Comparison of ENCODE assay signal across 28 cellular contexts in the genomic region with DNA sequence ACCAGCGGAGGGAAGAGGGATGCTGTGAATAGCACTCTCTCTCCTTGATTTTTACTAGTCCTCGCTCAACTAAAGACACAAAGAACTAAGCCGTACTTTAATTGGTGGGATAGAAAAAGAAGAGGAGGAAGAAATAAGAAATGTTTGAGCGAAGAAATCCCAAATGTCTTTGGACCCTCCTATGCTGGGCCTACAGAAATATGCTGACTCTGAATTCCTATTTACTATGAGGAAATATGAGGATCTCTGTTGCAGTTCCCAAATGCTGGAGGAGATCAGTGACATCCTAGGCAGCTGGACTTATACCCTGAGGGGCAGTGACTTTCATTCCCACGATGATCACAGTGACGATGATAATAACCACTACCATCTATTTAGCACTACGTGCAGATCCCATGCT.
"Had no signal": no experiment of that assay in that cellular context is flagged by ENCODE, and none has a peak within 500 bp of the region (broad histone marks: within the 10 kb centered on the region; RNA-seq: fewer than 3 reads in every experiment).

No MANE protein-coding gene starts in this region.

- H3K9me3 Mint-ChIP-seq: stimulated activated naive B cell treated with anti-CD40 and anti-IgM and Interleukin-4, amounts not matched to agents 10 μg/mL and 1 μg/mL and 100 μg/mL, for 72 hours; stimulated activated naive CD8-positive, alpha-beta T cell treated with anti-CD3 and anti-CD28 coated beads, Interleukin-15, Interleukin-2, amounts not matched to agents 100 ng/mL and 50 ng/mL, for 24 hours had no signal

- H3K27me3 Mint-ChIP-seq: stimulated activated memory B cell treated with anti-CD40 and anti-IgM and Interleukin-4, amounts not matched to agents 10 μg/mL and 1 μg/mL and 100 μg/mL, for 72 hours had no signal

- H3K4me1 ChIP-seq: suprapubic skin, testis, tibial artery, transverse colon, upper lobe of left lung, upper lobe of right lung, uterus, vagina had no signal

- H3K27ac Mint-ChIP-seq: stimulated activated effector memory CD8-positive, alpha-beta T cell treated with anti-CD3 and anti-CD28 coated beads, Interleukin-12 subunit alpha, Interleukin-12 subunit beta, amount 100 ng/mL, for 72 hours; stimulated activated memory B cell treated with anti-CD40 and anti-IgM and Interleukin-4, amounts not matched to agents 10 μg/mL and 1 μg/mL and 100 μg/mL, for 72 hours; stimulated activated naive B cell treated with anti-CD40 and anti-IgM and Interleukin-4, amounts not matched to agents 10 μg/mL and 1 μg/mL and 100 μg/mL, for 72 hours; stimulated activated naive CD8-positive, alpha-beta T cell treated with anti-CD3 and anti-CD28 coated beads, Interleukin-15, amount 100 ng/mL, for 72 hours; stimulated activated naive CD8-positive, alpha-beta T cell treated with anti-CD3 and anti-CD28 coated beads, Interleukin-15, Interleukin-2, amounts not matched to agents 100 ng/mL and 50 ng/mL, for 24 hours; type B pancreatic cell had no signal

- H3K27ac ChIP-seq: stomach, suprapubic skin, testis, thoracic aorta, thyroid gland, tibial artery, tibial nerve, transverse colon, upper lobe of left lung, upper lobe of right lung, uterus, vagina had no signal

- H3K4me1 Mint-ChIP-seq: stimulated activated effector memory CD8-positive, alpha-beta T cell treated with anti-CD3 and anti-CD28 coated beads, Interleukin-12 subunit alpha, Interleukin-12 subunit beta, amount 100 ng/mL, for 72 hours; stimulated activated memory B cell treated with anti-CD40 and anti-IgM and Interleukin-4, amounts not matched to agents 10 μg/mL and 1 μg/mL and 100 μg/mL, for 72 hours had no signal

- H3K4me3 ChIP-seq: stomach, suprapubic skin, testis, thoracic aorta, thyroid gland, tibial artery, tibial nerve, transverse colon, upper lobe of left lung, upper lobe of right lung, uterus, vagina had no signal

- DNase-seq: stimulated activated CD4-positive, alpha-beta T cell treated with anti-CD3 and anti-CD28 coated beads, Interleukin-2, amount 100 ng/mL, for 48 hours; stimulated activated CD4-positive, alpha-beta T cell treated with anti-CD3 and anti-CD28 coated beads, Interleukin-4, amount 100 ng/mL, for 1 hour; stimulated activated CD4-positive, alpha-beta T cell treated with anti-CD3 and anti-CD28 coated beads, Interleukin-4, amount 100 ng/mL, for 24 hours; stimulated activated CD4-positive, alpha-beta T cell treated with anti-CD3 and anti-CD28 coated beads, Interleukin-4, amount 100 ng/mL, for 4 hours; stimulated activated CD8-positive, alpha-beta memory T cell treated with anti-CD3 and anti-CD28 coated beads, Interleukin-4, amount 100 ng/mL, for 48 hours; stimulated activated naive B cell treated with anti-CD40 and anti-IgM and Interleukin-4, amounts not matched to agents 10 μg/mL and 1 μg/mL and 100 μg/mL, for 72 hours; stimulated activated naive CD4-positive, alpha-beta T cell; stimulated activated naive CD4-positive, alpha-beta T cell treated with Interleukin-2 at 50 U/mL for 16 hours; stimulated activated naive CD8-positive, alpha-beta T cell treated with anti-CD3 and anti-CD28 coated beads, Interleukin-15, amount 100 ng/mL, for 72 hours; stimulated activated naive CD8-positive, alpha-beta T cell treated with anti-CD3 and anti-CD28 coated beads, Interleukin-15, Interleukin-2, amounts not matched to agents 100 U/mL and 50 U/mL, for 24 hours; stomach; substantia nigra; testis; thyroid gland; tibial artery; transverse colon; trophoblast cell; upper lobe of left lung; upper lobe of right lung; uterus had no signal

- H3K36me3 Mint-ChIP-seq: stimulated activated effector memory CD8-positive, alpha-beta T cell treated with anti-CD3 and anti-CD28 coated beads, Interleukin-12 subunit alpha, Interleukin-12 subunit beta, amount 100 ng/mL, for 72 hours; stimulated activated memory B cell treated with anti-CD40 and anti-IgM and Interleukin-4, amounts not matched to agents 10 μg/mL and 1 μg/mL and 100 μg/mL, for 72 hours; stimulated activated naive B cell treated with anti-CD40 and anti-IgM and Interleukin-4, amounts not matched to agents 10 μg/mL and 1 μg/mL and 100 μg/mL, for 72 hours; type B pancreatic cell had no signal

- ATAC-seq: stimulated activated effector memory CD8-positive, alpha-beta T cell treated with anti-CD3 and anti-CD28 coated beads, Interleukin-12 subunit alpha, Interleukin-12 subunit beta, amount 100 ng/mL, for 72 hours; stimulated activated memory B cell treated with anti-CD40 and anti-IgM and Interleukin-4, amounts not matched to agents 10 μg/mL and 1 μg/mL and 100 μg/mL, for 72 hours; stimulated activated naive B cell treated with anti-CD40 and anti-IgM and Interleukin-4, amounts not matched to agents 10 μg/mL and 1 μg/mL and 100 μg/mL, for 72 hours; stimulated activated naive CD8-positive, alpha-beta T cell treated with anti-CD3 and anti-CD28 coated beads, Interleukin-15, amount 100 ng/mL, for 72 hours; stimulated activated naive CD8-positive, alpha-beta T cell treated with anti-CD3 and anti-CD28 coated beads, Interleukin-15, Interleukin-2, amounts not matched to agents 100 U/mL and 50 U/mL, for 24 hours; upper lobe of right lung had no signal

- H3K9me3 ChIP-seq: stomach, suprapubic skin, testis, thoracic aorta, thyroid gland, tibial artery, transverse colon, upper lobe of left lung, upper lobe of right lung, uterus, vagina had no signal

- H3K36me3 ChIP-seq: stomach, suprapubic skin, thoracic aorta, thyroid gland, tibial artery, tibial nerve, transverse colon, upper lobe of left lung, upper lobe of right lung, uterus, vagina had no signal

- H3K27me3 ChIP-seq: testis, thyroid gland, tibial artery, tibial nerve, transverse colon, upper lobe of right lung, uterus, vagina had no signal

- H3K4me3 Mint-ChIP-seq: stimulated activated effector memory CD8-positive, alpha-beta T cell treated with anti-CD3 and anti-CD28 coated beads, Interleukin-12 subunit alpha, Interleukin-12 subunit beta, amount 100 ng/mL, for 72 hours; stimulated activated memory B cell treated with anti-CD40 and anti-IgM and Interleukin-4, amounts not matched to agents 10 μg/mL and 1 μg/mL and 100 μg/mL, for 72 hours; stimulated activated naive B cell treated with anti-CD40 and anti-IgM and Interleukin-4, amounts not matched to agents 10 μg/mL and 1 μg/mL and 100 μg/mL, for 72 hours; stimulated activated naive CD8-positive, alpha-beta T cell treated with anti-CD3 and anti-CD28 coated beads, Interleukin-15, amount 100 ng/mL, for 72 hours; stimulated activated naive CD8-positive, alpha-beta T cell treated with anti-CD3 and anti-CD28 coated beads, Interleukin-15, Interleukin-2, amounts not matched to agents 100 ng/mL and 50 ng/mL, for 24 hours; type B pancreatic cell had no signal
